In genomic region chr2:208415897-208416296, GRCh38 we compare ENCODE assay signal across 23 cellular contexts. TPM values are rescaled to one million over a fixed set of nuclear protein-coding genes. Genes with fewer than 3 reads are reported as not detected.
A peak's percentile ranks its signal among the peaks of the same experiment; 100 is the strongest.
DNase-seq lines count a peak whose midpoint lies in the region; ATAC-seq lines count a peak whose summit lies in the region.
"Had no signal": no experiment of that assay in that cellular context is flagged by ENCODE, and none has a peak within 500 bp of the region (broad histone marks: within the 10 kb centered on the region; RNA-seq: fewer than 3 reads in every experiment).

No MANE protein-coding gene starts in this region.

- DNase-seq in activated T-cell treated with anti-CD3 and anti-CD28 coated beads, Interleukin-2, amount 50 U/mL, for 4 hours = no peak
- DNase-seq in activated T-cell treated with anti-CD3 and anti-CD28 coated beads, Interleukin-2, amount 50 U/mL, for 24 hours = no peak
- no peak for DNase-seq in stimulated activated effector memory CD8-positive, alpha-beta T cell treated with anti-CD3 and anti-CD28 coated beads, Interleukin-12 subunit alpha, Interleukin-12 subunit beta, amount 100 ng/mL, for 72 hours (ENCODE audit: low spot score in 2 of 2)
- no peak for DNase-seq in NCI-H446 treated with DMSO at 0.1 percent for 48 hours (lab: John Stamatoyannopoulos, UW)
- DNase-seq in COR-L47 (lab: John Stamatoyannopoulos, UW) = no peak
- DNase-seq: activated B cell treated with CpG ODN at 0.5 μM for 24 hours; CD4-positive, alpha-beta memory T cell; GDM1; head of caudate nucleus; kidney glomerular epithelial cell; MV-4-11; NCI-H226; stimulated activated CD4-positive, alpha-beta T cell treated with anti-CD3 and anti-CD28 coated beads, Interleukin-15, amount 100 ng/mL, for 24 hours; SW 1271; thyroid gland had no signal

- peak; percentile 43 to 52 for ATAC-seq in activated T-cell treated with anti-CD3 and anti-CD28 coated beads, Interleukin-2, amount 50 U/mL, for 4 hours
- peak; percentile 90 for ATAC-seq in GM21717 (IDR thresholded peaks at IDR 0.05; ENCODE audit: unreplicated experiment)
- peak; percentile 61 for ATAC-seq in HG03103 (IDR thresholded peaks at IDR 0.05; ENCODE audit: low read depth, unreplicated experiment)
- ATAC-seq in stimulated activated effector memory CD8-positive, alpha-beta T cell treated with anti-CD3 and anti-CD28 coated beads, Interleukin-12 subunit alpha, Interleukin-12 subunit beta, amount 100 ng/mL, for 72 hours = peak; percentile 88
- no peak for ATAC-seq in stimulated activated memory B cell treated with anti-CD40 and anti-IgM and Interleukin-4, amounts not matched to agents 10 μg/mL and 1 μg/mL and 100 μg/mL, for 72 hours
- ATAC-seq: A549, Panc1 had no signal

- H3K27ac Mint-ChIP-seq in activated T-cell treated with anti-CD3 and anti-CD28 coated beads, Interleukin-2, amount 50 U/mL, for 24 hours = no peak overlapping the region
- peak overlapping the region; percentile 48 for H3K27ac Mint-ChIP-seq in stimulated activated effector memory CD8-positive, alpha-beta T cell treated with anti-CD3 and anti-CD28 coated beads, Interleukin-12 subunit alpha, Interleukin-12 subunit beta, amount 100 ng/mL, for 72 hours
- no peak overlapping the region for H3K27ac Mint-ChIP-seq in stimulated activated memory B cell treated with anti-CD40 and anti-IgM and Interleukin-4, amounts not matched to agents 10 μg/mL and 1 μg/mL and 100 μg/mL, for 72 hours
- H3K27ac Mint-ChIP-seq: activated B cell treated with CpG ODN at 0.5 μM for 24 hours; CD4-positive, alpha-beta memory T cell; progenitor cell of endocrine pancreas had no signal

- no peaks in the 10 kb centered on the region for H3K36me3 Mint-ChIP-seq in activated T-cell treated with anti-CD3 and anti-CD28 coated beads, Interleukin-2, amount 50 U/mL, for 4 hours (ENCODE audit: insufficient read depth)
- no peaks in the 10 kb centered on the region for H3K36me3 Mint-ChIP-seq in activated T-cell treated with anti-CD3 and anti-CD28 coated beads, Interleukin-2, amount 50 U/mL, for 24 hours (ENCODE audit: low read depth)
- H3K36me3 Mint-ChIP-seq in stimulated activated effector memory CD8-positive, alpha-beta T cell treated with anti-CD3 and anti-CD28 coated beads, Interleukin-12 subunit alpha, Interleukin-12 subunit beta, amount 100 ng/mL, for 72 hours = no peaks in the 10 kb centered on the region
- no peaks in the 10 kb centered on the region for H3K36me3 Mint-ChIP-seq in stimulated activated memory B cell treated with anti-CD40 and anti-IgM and Interleukin-4, amounts not matched to agents 10 μg/mL and 1 μg/mL and 100 μg/mL, for 72 hours
- H3K36me3 Mint-ChIP-seq: CD4-positive, alpha-beta memory T cell had no signal

- peaks cover 22% of the 10 kb centered on the region for H3K27me3 Mint-ChIP-seq in activated T-cell treated with anti-CD3 and anti-CD28 coated beads, Interleukin-2, amount 50 U/mL, for 4 hours (ENCODE audit: low read depth)
- H3K27me3 Mint-ChIP-seq in activated T-cell treated with anti-CD3 and anti-CD28 coated beads, Interleukin-2, amount 50 U/mL, for 24 hours = peaks cover 10% of the 10 kb centered on the region
- peaks cover 24% of the 10 kb centered on the region for H3K27me3 Mint-ChIP-seq in stimulated activated memory B cell treated with anti-CD40 and anti-IgM and Interleukin-4, amounts not matched to agents 10 μg/mL and 1 μg/mL and 100 μg/mL, for 72 hours
- H3K27me3 Mint-ChIP-seq: progenitor cell of endocrine pancreas had no signal

- no peak overlapping the region for H3K4me3 Mint-ChIP-seq in activated T-cell treated with anti-CD3 and anti-CD28 coated beads, Interleukin-2, amount 50 U/mL, for 4 hours
- no peak overlapping the region for H3K4me3 Mint-ChIP-seq in activated T-cell treated with anti-CD3 and anti-CD28 coated beads, Interleukin-2, amount 50 U/mL, for 24 hours
- H3K4me3 Mint-ChIP-seq in stimulated activated effector memory CD8-positive, alpha-beta T cell treated with anti-CD3 and anti-CD28 coated beads, Interleukin-12 subunit alpha, Interleukin-12 subunit beta, amount 100 ng/mL, for 72 hours = no peak overlapping the region
- H3K4me3 Mint-ChIP-seq in stimulated activated memory B cell treated with anti-CD40 and anti-IgM and Interleukin-4, amounts not matched to agents 10 μg/mL and 1 μg/mL and 100 μg/mL, for 72 hours = no peak overlapping the region
- H3K4me3 Mint-ChIP-seq: activated B cell treated with CpG ODN at 0.5 μM for 24 hours; CD4-positive, alpha-beta memory T cell had no signal

- H3K9me3 Mint-ChIP-seq in activated T-cell treated with anti-CD3 and anti-CD28 coated beads, Interleukin-2, amount 50 U/mL, for 4 hours = no peaks in the 10 kb centered on the region
- H3K9me3 Mint-ChIP-seq in activated T-cell treated with anti-CD3 and anti-CD28 coated beads, Interleukin-2, amount 50 U/mL, for 24 hours = no peaks in the 10 kb centered on the region
- H3K9me3 Mint-ChIP-seq in stimulated activated effector memory CD8-positive, alpha-beta T cell treated with anti-CD3 and anti-CD28 coated beads, Interleukin-12 subunit alpha, Interleukin-12 subunit beta, amount 100 ng/mL, for 72 hours = no peaks in the 10 kb centered on the region
- H3K9me3 Mint-ChIP-seq in stimulated activated memory B cell treated with anti-CD40 and anti-IgM and Interleukin-4, amounts not matched to agents 10 μg/mL and 1 μg/mL and 100 μg/mL, for 72 hours = no peaks in the 10 kb centered on the region
- H3K9me3 Mint-ChIP-seq: activated B cell treated with CpG ODN at 0.5 μM for 24 hours had no signal

- H3K4me1 Mint-ChIP-seq in activated T-cell treated with anti-CD3 and anti-CD28 coated beads, Interleukin-2, amount 50 U/mL, for 4 hours (ENCODE audit: low read depth) = peaks cover 2% of the 10 kb centered on the region
- H3K4me1 Mint-ChIP-seq in activated T-cell treated with anti-CD3 and anti-CD28 coated beads, Interleukin-2, amount 50 U/mL, for 24 hours (ENCODE audit: low read depth) = peaks cover 2% of the 10 kb centered on the region
- no peaks in the 10 kb centered on the region for H3K4me1 Mint-ChIP-seq in stimulated activated effector memory CD8-positive, alpha-beta T cell treated with anti-CD3 and anti-CD28 coated beads, Interleukin-12 subunit alpha, Interleukin-12 subunit beta, amount 100 ng/mL, for 72 hours
- H3K4me1 Mint-ChIP-seq in stimulated activated memory B cell treated with anti-CD40 and anti-IgM and Interleukin-4, amounts not matched to agents 10 μg/mL and 1 μg/mL and 100 μg/mL, for 72 hours = no peaks in the 10 kb centered on the region
- H3K4me1 Mint-ChIP-seq: activated B cell treated with CpG ODN at 0.5 μM for 24 hours; CD4-positive, alpha-beta memory T cell had no signal

RNA-seq across cellular contexts. Expression of gene PTH2R, which starts 9.3 kb away (rescaled TPM):
- not detected for total RNA-seq in activated T-cell treated with anti-CD3 and anti-CD28 coated beads, Interleukin-2, amount 50 U/mL, for 4 hours
- total RNA-seq: cerebellum, epithelial cell of proximal tubule, thyroid gland had no signal
